In genomic region chr3:141114816-141115458, GRCh38 we compare ENCODE assay signal across 9 cellular contexts.
DNase-seq lines count a peak whose midpoint lies in the region; ATAC-seq and TF ChIP-seq lines count a peak whose summit lies in the region.
"Had no signal": no experiment of that assay in that cellular context is flagged by ENCODE, and none has a peak within 500 bp of the region (broad histone marks: within the 10 kb centered on the region; RNA-seq: fewer than 3 reads in every experiment).

No MANE protein-coding gene starts in this region.

- ATAC-seq in GM18907 (IDR thresholded peaks at IDR 0.05; ENCODE audit: unreplicated experiment) (no peak), HG03439 (IDR thresholded peaks at IDR 0.05; ENCODE audit: unreplicated experiment) (no peak), GM21381 (IDR thresholded peaks at IDR 0.05; ENCODE audit: unreplicated experiment) (no peak)

- WGBS in smooth muscle cell (ENCODE audit: low lambda C conversion rate), result 83% methylated on average over 13 of the region's 13 CpGs

- peak overlapping the region; percentile 66 for H3K27ac ChIP-seq in left ventricle myocardium inferior (replicated peaks)
- H3K27ac ChIP-seq in smooth muscle cell (ENCODE audit: low read depth), result no peak overlapping the region

- no peak overlapping the region for H3K9ac ChIP-seq in smooth muscle cell (ENCODE audit: low read depth)

- peaks cover 9% of the 10 kb centered on the region for H3K9me3 ChIP-seq in left ventricle myocardium inferior (replicated peaks)
- H3K9me3 ChIP-seq in smooth muscle cell (replicated peaks; ENCODE audit: low read depth), result no peaks in the 10 kb centered on the region

- intact Hi-C loops in left ventricle myocardium inferior (cut with micrococcal nuclease), result no loop called here

- in situ Hi-C loops in SK-MEL-5 (cut with HindIII; ENCODE audit: low pct_unique_long_range_greater_than_20kb, low sequenced_read_pairs), result no loop called here

- H3K79me2 ChIP-seq in smooth muscle cell (ENCODE audit: low read depth), result no peaks in the 10 kb centered on the region

- H3F3A ChIP-seq in smooth muscle cell (ENCODE audit: low read depth), result no peaks in the 10 kb centered on the region

- H3K4me3 ChIP-seq in H7 (ENCODE audit: insufficient read depth, low read depth, low read length), result no peak overlapping the region
- H3K4me3 ChIP-seq in left ventricle myocardium inferior, result no peak overlapping the region
- H3K4me3 ChIP-seq in smooth muscle cell, result no peak overlapping the region

- TF ChIP-seq CTCF in left ventricle myocardium inferior (IDR thresholded peaks at IDR 0.05; ENCODE audit: borderline replicate concordance) (peak; percentile 47), smooth muscle cell (IDR thresholded peaks at IDR 0.05; ENCODE audit: borderline replicate concordance, insufficient read depth, poor library complexity, severe bottlenecking) (peak; percentile 19)

- H3K36me3 ChIP-seq in H7 (replicated peaks; ENCODE audit: control insufficient read depth, insufficient read depth, low read length) (no peaks in the 10 kb centered on the region), left ventricle myocardium inferior (no peaks in the 10 kb centered on the region), smooth muscle cell (ENCODE audit: low read depth) (no peaks in the 10 kb centered on the region)

- H3K4me2 ChIP-seq in smooth muscle cell, result no peak overlapping the region

- no peaks in the 10 kb centered on the region for H4K20me1 ChIP-seq in smooth muscle cell (ENCODE audit: low read depth)

- H3K4me1 ChIP-seq in left ventricle myocardium inferior (peaks cover 26% of the 10 kb centered on the region), smooth muscle cell (ENCODE audit: low read depth) (no peaks in the 10 kb centered on the region)

- H2AFZ ChIP-seq in smooth muscle cell (ENCODE audit: low read depth), result no peak overlapping the region

- DNase-seq in H7, result peak; percentile 81
- peak; percentile 37 for DNase-seq in SK-MEL-5 (ENCODE audit: low read depth, low spot score)
- no peak for DNase-seq in left ventricle myocardium inferior
- DNase-seq in smooth muscle cell (lab: John Stamatoyannopoulos, UW; ENCODE audit: unreplicated experiment), result no peak
- no peak for DNase-seq in mucosa of gallbladder (ENCODE audit: low spot score)
- DNase-seq: activated CD4-positive, alpha-beta T cell treated with anti-CD3 and anti-CD28 coated beads for 4 hours had no signal

- H3K27me3 ChIP-seq in H7 (ENCODE audit: control insufficient read depth, insufficient read depth, low read length), result no peaks in the 10 kb centered on the region
- no peaks in the 10 kb centered on the region for H3K27me3 ChIP-seq in left ventricle myocardium inferior (ENCODE audit: low read depth)
- H3K27me3 ChIP-seq in smooth muscle cell (ENCODE audit: low read depth), result no peaks in the 10 kb centered on the region

Comparison
In these comparisons a context has a peak if more than half of its experiments do, and no peak if none do; other contexts are left out.
1. DNase-seq: peak in H7 (single experiment) and SK-MEL-5 (single experiment); none in left ventricle myocardium inferior (single experiment), smooth muscle cell (single experiment) and mucosa of gallbladder (single experiment).